Comparison of ENCODE assay signal across 14 cellular contexts in the genomic region with DNA sequence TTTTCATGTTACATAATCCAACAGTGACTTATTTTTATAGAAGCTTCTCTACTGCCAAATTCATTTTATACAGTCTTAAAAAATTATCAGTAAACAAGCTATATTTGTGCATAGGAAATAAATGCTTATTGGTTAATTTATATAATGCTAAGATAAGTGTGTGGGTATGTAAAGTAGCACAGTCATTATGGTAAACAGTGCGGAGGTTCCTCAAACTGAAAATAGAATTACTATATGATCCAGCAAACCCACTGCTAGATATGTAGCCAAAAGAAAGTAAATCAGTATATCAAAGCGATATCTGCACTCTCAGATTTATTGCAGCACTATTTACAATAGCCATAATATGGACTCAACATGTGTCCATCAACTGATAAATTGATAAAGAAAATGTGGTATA.
DNase-seq lines count a peak whose midpoint lies in the region; ATAC-seq and TF ChIP-seq lines count a peak whose summit lies in the region.
"Had no signal": no experiment of that assay in that cellular context is flagged by ENCODE, and none has a peak within 500 bp of the region (broad histone marks: within the 10 kb centered on the region; RNA-seq: fewer than 3 reads in every experiment).

No MANE protein-coding gene starts in this region.

- DNase-seq in NOMO-1 treated with DMSO at 0.1 percent for 48 hours (lab: John Stamatoyannopoulos, UW; ENCODE audit: unreplicated experiment) (peak; percentile 22), NOMO-1 (lab: John Stamatoyannopoulos, UW; ENCODE audit: unreplicated experiment in 2 of 2) (no peak), LNCaP clone FGC (ENCODE audit: low read depth) (peak; percentile 21), inferior parietal cortex (ENCODE audit: extremely low spot score) (no peak), NCI-H510A treated with DMSO at 0.1 percent for 48 hours (lab: John Stamatoyannopoulos, UW) (no peak), omental fat pad (ENCODE audit: low spot score) (no peak)
- DNase-seq: 8988T; Calu3; CD8-positive, alpha-beta T cell; DMS79 treated with DMSO at 0.1 percent for 48 hours; GF-D8; H9 had no signal

- ATAC-seq in SK-N-SH treated with all-trans-retinoic acid at 6 μM for 48 hours = no peak
- no peak for ATAC-seq in omental fat pad (ENCODE audit: low FRiP score)
- ATAC-seq: CD8-positive, alpha-beta T cell had no signal

- H3K4me3 ChIP-seq in LNCaP clone FGC (ENCODE audit: low read depth, low read length) = no peak overlapping the region
- H3K4me3 ChIP-seq: BLaER1 had no signal

- TF ChIP-seq CTCF in LNCaP clone FGC (IDR thresholded peaks at IDR 0.05; ENCODE audit: control insufficient read depth, extremely low read depth, insufficient read depth) (no peak), omental fat pad (IDR thresholded peaks at IDR 0.05) (no peak)

TF ChIP-seq in SK-N-SH treated with all-trans-retinoic acid at 6 μM for 48 hours, 23 proteins besides CTCF, POLR2A, EP300 and RAD21:
- no peak for TF ChIP-seq ESRRG (CRISPR knock-in tag; IDR thresholded peaks at IDR 0.05)
- no peak for TF ChIP-seq ISL1 (CRISPR knock-in tag; IDR thresholded peaks at IDR 0.05)
- TF ChIP-seq ZNF8 (CRISPR knock-in tag; IDR thresholded peaks at IDR 0.05) = 0 out of 2 replicates have a peak, but pooled peaks have one; percentile 39
TF ChIP-seq in SK-N-SH treated with all-trans-retinoic acid at 6 μM for 48 hours: peak in this region for 1.

Comparison
In these comparisons a context has a peak if more than half of its experiments do, and no peak if none do; other contexts are left out.
1. DNase-seq: peak in NOMO-1 treated with DMSO at 0.1 percent for 48 hours (single experiment) and LNCaP clone FGC (single experiment); none in NOMO-1 (0 of 2), inferior parietal cortex (single experiment), NCI-H510A treated with DMSO at 0.1 percent for 48 hours (single experiment) and omental fat pad (single experiment).